17 cellular contexts compared by ENCODE assay signal in genomic region chr3:172524611-172525010, GRCh38. TPM values are rescaled to one million over a fixed set of nuclear protein-coding genes. Genes with fewer than 3 reads are reported as not detected.
DNase-seq lines count a peak whose midpoint lies in the region; ATAC-seq and TF ChIP-seq lines count a peak whose summit lies in the region.
"Had no signal": no experiment of that assay in that cellular context is flagged by ENCODE, and none has a peak within 500 bp of the region (broad histone marks: within the 10 kb centered on the region; RNA-seq: fewer than 3 reads in every experiment).

No MANE protein-coding gene starts in this region.

- H3K27me3 ChIP-seq in breast epithelium: no peaks in the 10 kb centered on the region
- H3K27me3 ChIP-seq in hepatocyte: no peaks in the 10 kb centered on the region
- H3K27me3 ChIP-seq in vagina: no peaks in the 10 kb centered on the region
- H3K27me3 ChIP-seq: right lobe of liver, SJCRH30 had no signal

- ATAC-seq in GM18858 (IDR thresholded peaks at IDR 0.05; ENCODE audit: unreplicated experiment): no peak
- ATAC-seq: esophagus mucosa, right lobe of liver had no signal

- no peak overlapping the region for H3K4me3 ChIP-seq in breast epithelium
- no peak overlapping the region for H3K4me3 ChIP-seq in hepatocyte
- H3K4me3 ChIP-seq in vagina: no peak overlapping the region
- H3K4me3 ChIP-seq: right lobe of liver, SJCRH30 had no signal

- H2AFZ ChIP-seq in hepatocyte: no peak overlapping the region

- no peak for DNase-seq in breast epithelium (ENCODE audit: low spot score in 2 of 2)
- DNase-seq in MCF 10A (ENCODE audit: unreplicated experiment): no peak
- no peak for DNase-seq in activated T-helper 2 cell treated with anti-CD3 and anti-CD28 coated beads, Interferon-gamma antibody, Interleukin-2, Interleukin-4, amounts not matched to agents 10 μg/mL and 5 μg/mL and 100 μg/mL, durations not matched to agents 14 hours and 24 hours and 36 hours (ENCODE audit: low spot score)
- DNase-seq in hepatocyte (ENCODE audit: low spot score): no peak
- no peak for DNase-seq in vagina (ENCODE audit: extremely low spot score in 2 of 2)
- DNase-seq in DMS 273 treated with DMSO at 0.1 percent for 48 hours (lab: John Stamatoyannopoulos, UW): no peak
- DNase-seq in erythroblast (lab: John Stamatoyannopoulos, UW): no peak
- DNase-seq: mammary epithelial cell; NCI-H1417 treated with DMSO at 0.1 percent for 48 hours; NCI-H345; right lobe of liver; SJCRH30; stimulated activated CD4-positive, alpha-beta T cell treated with anti-CD3 and anti-CD28 coated beads, Interleukin-4, amount 100 ng/mL, for 1 hour had no signal

- H3K9me3 ChIP-seq in breast epithelium: no peaks in the 10 kb centered on the region
- H3K9me3 ChIP-seq in hepatocyte (ENCODE audit: low read depth): no peaks in the 10 kb centered on the region
- no peaks in the 10 kb centered on the region for H3K9me3 ChIP-seq in vagina
- H3K9me3 ChIP-seq: right lobe of liver, SJCRH30 had no signal

- no TSS peak for BruUV-seq in MCF 10A (replicated peaks; lab: Mats Ljungman, UMichigan)

- intact Hi-C loops in breast epithelium (cut with DNase I; ENCODE audit: low total_unique reads) (no loop called here), MCF 10A (cut with micrococcal nuclease) (no loop called here), vagina (cut with DNase I) (no loop called here)
- intact Hi-C loops in activated T-helper 2 cell treated with anti-CD3 and anti-CD28 coated beads, Interferon-gamma antibody, Interleukin-2, Interleukin-4, amounts not matched to agents 10 μg/mL and 5 μg/mL and 100 μg/mL, durations not matched to agents 14 hours and 24 hours and 36 hours (cut with micrococcal nuclease): no loop called here

- WGBS in hepatocyte (ENCODE audit: low lambda C conversion rate, missing lambda C conversion rate): 79% methylated on average over 3 of the region's 3 CpGs

- CTCF ChIA-PET in MCF 10A (lab: Yijun Ruan, JAX): no interaction called here

- H3K4me1 ChIP-seq in breast epithelium (no peaks in the 10 kb centered on the region), hepatocyte (ENCODE audit: insufficient read depth) (no peaks in the 10 kb centered on the region), vagina (peaks cover 22% of the 10 kb centered on the region)
- H3K4me1 ChIP-seq: SJCRH30 had no signal

- no peak overlapping the region for H3K4me2 ChIP-seq in hepatocyte

- H3K27me3 Mint-ChIP-seq in MCF 10A (ENCODE audit: insufficient read depth, unreplicated experiment): no peaks in the 10 kb centered on the region
- no peaks in the 10 kb centered on the region for H3K27me3 Mint-ChIP-seq in activated T-helper 2 cell treated with anti-CD3 and anti-CD28 coated beads, Interferon-gamma antibody, Interleukin-2, Interleukin-4, amounts not matched to agents 10 μg/mL and 5 μg/mL and 100 μg/mL, durations not matched to agents 14 hours and 24 hours and 36 hours (ENCODE audit: low read depth)
- H3K27me3 Mint-ChIP-seq: activated naive CD8-positive, alpha-beta T cell had no signal

- no peaks in the 10 kb centered on the region for H3K9me2 ChIP-seq in hepatocyte (replicated peaks; ENCODE audit: insufficient read depth)

- TF ChIP-seq CTCF in breast epithelium (IDR thresholded peaks at IDR 0.05) (no peak), MCF 10A (IDR thresholded peaks at IDR 0.05; ENCODE audit: unreplicated experiment) (no peak), hepatocyte (IDR thresholded peaks at IDR 0.05; ENCODE audit: poor library complexity) (no peak), vagina (IDR thresholded peaks at IDR 0.05) (no peak)

- H3K4me1 Mint-ChIP-seq in MCF 10A (ENCODE audit: insufficient read depth, unreplicated experiment): peaks cover 16% of the 10 kb centered on the region
- H3K4me1 Mint-ChIP-seq in activated T-helper 2 cell treated with anti-CD3 and anti-CD28 coated beads, Interferon-gamma antibody, Interleukin-2, Interleukin-4, amounts not matched to agents 10 μg/mL and 5 μg/mL and 100 μg/mL, durations not matched to agents 14 hours and 24 hours and 36 hours (ENCODE audit: low read depth): peaks cover 42% of the 10 kb centered on the region

- H3K36me3 ChIP-seq in breast epithelium (no peaks in the 10 kb centered on the region), hepatocyte (replicated peaks; ENCODE audit: insufficient read depth, low read depth) (no peaks in the 10 kb centered on the region), vagina (no peaks in the 10 kb centered on the region)
- H3K36me3 ChIP-seq: right lobe of liver, SJCRH30 had no signal

- TF ChIP-seq POLR2A in breast epithelium (IDR thresholded peaks at IDR 0.05): no peak
- no peak for TF ChIP-seq POLR2A in vagina (IDR thresholded peaks at IDR 0.05)
- no peak for TF ChIP-seq POLR2A in erythroblast (IDR thresholded peaks at IDR 0.05; ENCODE audit: low read length)

- H3K27ac Mint-ChIP-seq in MCF 10A (ENCODE audit: low read depth, unreplicated experiment): no peak overlapping the region
- peak overlapping the region; percentile 87 for H3K27ac Mint-ChIP-seq in activated T-helper 2 cell treated with anti-CD3 and anti-CD28 coated beads, Interferon-gamma antibody, Interleukin-2, Interleukin-4, amounts not matched to agents 10 μg/mL and 5 μg/mL and 100 μg/mL, durations not matched to agents 14 hours and 24 hours and 36 hours

- no peaks in the 10 kb centered on the region for H3K9me3 Mint-ChIP-seq in MCF 10A (ENCODE audit: unreplicated experiment)
- no peaks in the 10 kb centered on the region for H3K9me3 Mint-ChIP-seq in activated T-helper 2 cell treated with anti-CD3 and anti-CD28 coated beads, Interferon-gamma antibody, Interleukin-2, Interleukin-4, amounts not matched to agents 10 μg/mL and 5 μg/mL and 100 μg/mL, durations not matched to agents 14 hours and 24 hours and 36 hours

- H4K20me1 ChIP-seq in hepatocyte (ENCODE audit: insufficient read depth, poor library complexity, severe bottlenecking): no peaks in the 10 kb centered on the region

- POLR2A ChIA-PET in MCF 10A (lab: Yijun Ruan, JAX): no interaction called here

- H3K79me2 ChIP-seq in hepatocyte: peaks cover 4% of the 10 kb centered on the region

- H3K4me3 Mint-ChIP-seq in MCF 10A (ENCODE audit: unreplicated experiment): no peak overlapping the region
- no peak overlapping the region for H3K4me3 Mint-ChIP-seq in activated T-helper 2 cell treated with anti-CD3 and anti-CD28 coated beads, Interferon-gamma antibody, Interleukin-2, Interleukin-4, amounts not matched to agents 10 μg/mL and 5 μg/mL and 100 μg/mL, durations not matched to agents 14 hours and 24 hours and 36 hours (ENCODE audit: low read depth)

- H3K27ac ChIP-seq in breast epithelium (peak overlapping the region; percentile 48 to 92), hepatocyte (peak overlapping the region; percentile 52), vagina (peak overlapping the region; percentile 85)
- H3K27ac ChIP-seq: SJCRH30 had no signal

- H3K36me3 Mint-ChIP-seq in MCF 10A (ENCODE audit: insufficient read depth, unreplicated experiment): no peaks in the 10 kb centered on the region
- peaks cover 25% of the 10 kb centered on the region for H3K36me3 Mint-ChIP-seq in activated T-helper 2 cell treated with anti-CD3 and anti-CD28 coated beads, Interferon-gamma antibody, Interleukin-2, Interleukin-4, amounts not matched to agents 10 μg/mL and 5 μg/mL and 100 μg/mL, durations not matched to agents 14 hours and 24 hours and 36 hours (ENCODE audit: low read depth)

RNA-seq across cellular contexts. Expression of gene TNFSF10, which starts 1.4 kb away (rescaled TPM):
- 100 to 1,000 TPM in 2 of 3 donors, 10 to 100 TPM in 1; 37.0 to 294 (median 155) TPM for total RNA-seq in breast epithelium
- total RNA-seq in MCF 10A (2022): 0.25 and 0.54 TPM in 2 replicates
- total RNA-seq in activated T-helper 2 cell treated with anti-CD3 and anti-CD28 coated beads, Interferon-gamma antibody, Interleukin-2, Interleukin-4, amounts not matched to agents 10 μg/mL and 5 μg/mL and 100 μg/mL, durations not matched to agents 14 hours and 24 hours and 36 hours: 52.3 and 54.8 TPM in 2 replicates
- 21.3 and 21.9 TPM in 2 replicates for total RNA-seq in hepatocyte
- polyA plus RNA-seq in hepatocyte: 12.7 and 13.0 TPM in 2 replicates
- 92.8 TPM for total RNA-seq in vagina
- total RNA-seq: SJCRH30 had no signal
- polyA plus RNA-seq: neural cell had no signal

Comparison
In these comparisons a context has a peak if more than half of its experiments do, and no peak if none do; other contexts are left out.
1. RNA of gene TNFSF10, which starts 1.4 kb away (total RNA-seq): 37.0 to 294 TPM in breast epithelium, 92.8 TPM in vagina (single experiment), 52.3 to 54.8 TPM in activated T-helper 2 cell treated with anti-CD3 and anti-CD28 coated beads, Interferon-gamma antibody, Interleukin-2, Interleukin-4, amounts not matched to agents 10 μg/mL and 5 μg/mL and 100 μg/mL, durations not matched to agents 14 hours and 24 hours and 36 hours and 21.3 to 21.9 TPM in hepatocyte; 0.25 to 0.54 TPM in MCF 10A; every median in the first group is over 10 times any median in the second.
2. Peak in every context shown above with its lines, with median percentiles within 50 percentile points of each other: H3K27ac ChIP-seq.